18 cellular contexts compared by ENCODE assay signal in genomic region chr17:61536417-61536955, GRCh38. TPM values are rescaled to one million over a fixed set of nuclear protein-coding genes. Genes with fewer than 3 reads are reported as not detected.
DNase-seq lines count a peak whose midpoint lies in the region; ATAC-seq, FAIRE-seq and TF ChIP-seq lines count a peak whose summit lies in the region.
"Had no signal": no experiment of that assay in that cellular context is flagged by ENCODE, and none has a peak within 500 bp of the region (broad histone marks: within the 10 kb centered on the region; RNA-seq: fewer than 3 reads in every experiment).

No MANE protein-coding gene starts in this region.

- FAIRE-seq in urothelium cell line (lab: Jason Lieb, UNC): peak; percentile 63
- FAIRE-seq: kidney had no signal

- no peak for DNase-seq in activated CD8-positive, alpha-beta memory T cell treated with anti-CD3 and anti-CD28 coated beads, Interleukin-2, amount 10 ng/mL, durations not matched to agents 7 days and 5 days
- no peak for DNase-seq in activated CD8-positive, alpha-beta memory T cell treated with anti-CD3 and anti-CD28 coated beads, Interleukin-2, amount 50 U/mL, for 4 hours
- no peak for DNase-seq in PC-3
- DNase-seq in fibroblast of the aortic adventitia (ENCODE audit: low read depth): peak; percentile 23
- no peak for DNase-seq in urothelium cell line (ENCODE audit: low spot score)
- DNase-seq in osteocyte (ENCODE audit: extremely low spot score, unreplicated experiment): no peak
- DNase-seq in activated effector memory CD4-positive, alpha-beta T cell treated with Interleukin-2 at 50 U/mL for 16 hours: no peak
- DNase-seq: activated T-cell treated with anti-CD3 and anti-CD28 coated beads, Interleukin-2, amount 50 U/mL, for 48 hours; DMS79 treated with DMSO at 0.1 percent for 48 hours; kidney; NCI-H1694 treated with DMSO at 0.1 percent for 48 hours; NCI-H748 treated with DMSO at 0.1 percent for 48 hours; psoas muscle; stimulated activated CD8-positive, alpha-beta memory T cell treated with anti-CD3 and anti-CD28 coated beads, Interleukin-4, amount 100 ng/mL, for 48 hours had no signal

- H3K9me3 ChIP-seq in PC-3 (ENCODE audit: low read length): peaks cover 9% of the 10 kb centered on the region

- peak overlapping the region; percentile 10 for H3K4me3 Mint-ChIP-seq in activated CD8-positive, alpha-beta memory T cell treated with anti-CD3 and anti-CD28 coated beads, Interleukin-2, amount 10 ng/mL, durations not matched to agents 7 days and 5 days
- H3K4me3 Mint-ChIP-seq in osteocyte (ENCODE audit: unreplicated experiment): no peak overlapping the region

- no peak overlapping the region for H3K27ac ChIP-seq in PC-3 (ENCODE audit: low read length)
- H3K27ac ChIP-seq: psoas muscle, tibial nerve, VCaP had no signal

- H3K4me3 ChIP-seq in PC-3 (ENCODE audit: low read length) (no peak overlapping the region), fibroblast of the aortic adventitia (ENCODE audit: low read depth, low read length) (peak overlapping the region; percentile 42)
- H3K4me3 ChIP-seq: psoas muscle, tibial nerve had no signal

- no peaks in the 10 kb centered on the region for H3K9me3 Mint-ChIP-seq in activated CD8-positive, alpha-beta memory T cell treated with anti-CD3 and anti-CD28 coated beads, Interleukin-2, amount 10 ng/mL, durations not matched to agents 7 days and 5 days (ENCODE audit: low read depth)
- peaks cover 11% of the 10 kb centered on the region for H3K9me3 Mint-ChIP-seq in osteocyte (ENCODE audit: unreplicated experiment)

- H3K36me3 ChIP-seq in PC-3 (ENCODE audit: low read depth, low read length): no peaks in the 10 kb centered on the region
- H3K36me3 ChIP-seq: tibial nerve had no signal

- H3K4me2 ChIP-seq in PC-3 (ENCODE audit: low read length): 0 out of 2 replicates have a peak overlapping the region, but pooled peaks have one; percentile 14

- POLR2A ChIA-PET in PC-3 (lab: Charles Lee; ENCODE audit: unreplicated experiment): no interaction called here

- BruUV-seq in PC-3 (replicated peaks; lab: Mats Ljungman, UMichigan): no TSS peak

- H3F3A ChIP-seq in PC-3 (ENCODE audit: low read length, unreplicated experiment): no peaks in the 10 kb centered on the region

- no peaks in the 10 kb centered on the region for H3K4me1 ChIP-seq in PC-3 (ENCODE audit: insufficient read depth, low read length)
- H3K4me1 ChIP-seq: psoas muscle, tibial nerve had no signal

- no peak for ATAC-seq in activated CD8-positive, alpha-beta memory T cell treated with anti-CD3 and anti-CD28 coated beads, Interleukin-2, amount 10 ng/mL, durations not matched to agents 7 days and 5 days
- ATAC-seq in PC-3 (no peak), GM19452 (IDR thresholded peaks at IDR 0.05; ENCODE audit: unreplicated experiment) (no peak)
- ATAC-seq: psoas muscle had no signal

- H3K9me2 ChIP-seq in PC-3 (replicated peaks; ENCODE audit: low read length): no peaks in the 10 kb centered on the region

- H3K27me3 Mint-ChIP-seq in activated CD8-positive, alpha-beta memory T cell treated with anti-CD3 and anti-CD28 coated beads, Interleukin-2, amount 10 ng/mL, durations not matched to agents 7 days and 5 days: peaks cover 17% of the 10 kb centered on the region
- peaks cover 7% of the 10 kb centered on the region for H3K27me3 Mint-ChIP-seq in osteocyte (ENCODE audit: unreplicated experiment)

- no peaks in the 10 kb centered on the region for H3K36me3 Mint-ChIP-seq in activated CD8-positive, alpha-beta memory T cell treated with anti-CD3 and anti-CD28 coated beads, Interleukin-2, amount 10 ng/mL, durations not matched to agents 7 days and 5 days
- no peaks in the 10 kb centered on the region for H3K36me3 Mint-ChIP-seq in osteocyte (ENCODE audit: unreplicated experiment)

- H3K4me1 Mint-ChIP-seq in activated CD8-positive, alpha-beta memory T cell treated with anti-CD3 and anti-CD28 coated beads, Interleukin-2, amount 10 ng/mL, durations not matched to agents 7 days and 5 days: peaks cover 3% of the 10 kb centered on the region
- no peaks in the 10 kb centered on the region for H3K4me1 Mint-ChIP-seq in osteocyte (ENCODE audit: unreplicated experiment)

- CTCF ChIA-PET in activated CD8-positive, alpha-beta memory T cell treated with anti-CD3 and anti-CD28 coated beads, Interleukin-2, amount 10 ng/mL, durations not matched to agents 7 days and 5 days (lab: Charles Lee): no interaction called here
- CTCF ChIA-PET in PC-3 (lab: Charles Lee): no interaction called here

- no peak for TF ChIP-seq CTCF in PC-3 (conservative IDR thresholded peaks at IDR 0.05; ENCODE audit: low read depth, low read length)
- TF ChIP-seq CTCF in fibroblast of the aortic adventitia (IDR thresholded peaks at IDR 0.05; ENCODE audit: insufficient read depth, low read length): no peak
- TF ChIP-seq CTCF in osteocyte (IDR thresholded peaks at IDR 0.05): no peak

- intact Hi-C loops in PC-3 (cut with micrococcal nuclease): no loop called here

- H3K27me3 ChIP-seq in PC-3 (ENCODE audit: low read length): no peaks in the 10 kb centered on the region
- H3K27me3 ChIP-seq: tibial nerve had no signal

- H3K79me2 ChIP-seq in PC-3 (ENCODE audit: low read length): no peaks in the 10 kb centered on the region

- no peak overlapping the region for H3K27ac Mint-ChIP-seq in activated CD8-positive, alpha-beta memory T cell treated with anti-CD3 and anti-CD28 coated beads, Interleukin-2, amount 10 ng/mL, durations not matched to agents 7 days and 5 days
- H3K27ac Mint-ChIP-seq in osteocyte (ENCODE audit: unreplicated experiment): no peak overlapping the region

- no peaks in the 10 kb centered on the region for H4K20me1 ChIP-seq in PC-3 (ENCODE audit: low read length)

- H3K9ac ChIP-seq in PC-3 (ENCODE audit: low read length): no peak overlapping the region

- H2AFZ ChIP-seq in PC-3 (ENCODE audit: low read length): no peak overlapping the region

RNA-seq across cellular contexts. Expression of gene NACA2, which starts 54.5 kb away (rescaled TPM):
- not detected for total RNA-seq in activated CD8-positive, alpha-beta memory T cell treated with anti-CD3 and anti-CD28 coated beads, Interleukin-2, amount 10 ng/mL, durations not matched to agents 7 days and 5 days
- not detected in 2 replicates for total RNA-seq in PC-3 (2014; rRNA removed)
- not detected in 2 replicates for total RNA-seq in fibroblast of the aortic adventitia (ENCODE audit: low replicate concordance)
- not detected in 2 replicates for total RNA-seq in osteocyte
- total RNA-seq: glomerular endothelial cell, kidney, psoas muscle, tibial nerve had no signal
